2 cellular contexts compared by ENCODE assay signal in genomic region chr5:96260009-96260408, GRCh38.
TF ChIP-seq lines count a peak whose summit lies in the region.

No MANE protein-coding gene starts in this region.

TF ChIP-seq in A549, 52 proteins besides CTCF, POLR2A, EP300 and RAD21:
- TF ChIP-seq HOXB5 (CRISPR knock-in tag; IDR thresholded peaks at IDR 0.05) (no peak), NFE2L2 (conservative IDR thresholded peaks at IDR 0.05; ENCODE audit: low read length) (no peak), JUN (IDR thresholded peaks at IDR 0.05) (no peak), GATA3 (IDR thresholded peaks at IDR 0.05; ENCODE audit: borderline replicate concordance) (no peak), TP53 (CRISPR knock-in tag; IDR thresholded peaks at IDR 0.05) (no peak), CBX8 (IDR thresholded peaks at IDR 0.05) (no peak), EHF (CRISPR knock-in tag; IDR thresholded peaks at IDR 0.05) (no peak), USF2 (IDR thresholded peaks at IDR 0.05) (no peak), PHF8 (IDR thresholded peaks at IDR 0.05; ENCODE audit: borderline replicate concordance, low read depth) (no peak), NPAS2 (CRISPR knock-in tag; IDR thresholded peaks at IDR 0.05; ENCODE audit: borderline replicate concordance) (no peak), RNF2 (IDR thresholded peaks at IDR 0.05; ENCODE audit: borderline replicate concordance, low read depth) (no peak), HOXA7 (CRISPR knock-in tag; IDR thresholded peaks at IDR 0.05) (no peak), ZC3H11A (IDR thresholded peaks at IDR 0.05) (no peak), CBX2 (IDR thresholded peaks at IDR 0.05; ENCODE audit: borderline replicate concordance, low read depth) (no peak), CHD2 (IDR thresholded peaks at IDR 0.05; ENCODE audit: low read length, partially characterized antibody) (no peak), ESRRA (IDR thresholded peaks at IDR 0.05; ENCODE audit: borderline replicate concordance, low read length) (no peak)

TF ChIP-seq in endothelial cell of umbilical vein, 7 proteins besides CTCF, POLR2A, EP300 and RAD21:
- TF ChIP-seq MAX (IDR thresholded peaks at IDR 0.05; ENCODE audit: insufficient read depth, insufficient read length): no peak
- TF ChIP-seq MYC (IDR thresholded peaks at IDR 0.05; ENCODE audit: low read depth, low read length): no peak
- no peak for TF ChIP-seq EZH2 (IDR thresholded peaks at IDR 0.05; ENCODE audit: borderline replicate concordance, low read depth, low read length, severe bottlenecking)
- no peak for TF ChIP-seq GATA2 (IDR thresholded peaks at IDR 0.05; ENCODE audit: insufficient read depth, insufficient read length, low read depth, low read length)
- no peak for TF ChIP-seq POLR2AphosphoS5 (IDR thresholded peaks at IDR 0.05; ENCODE audit: insufficient read depth, low read depth, low read length)
- no peak for TF ChIP-seq FOS (IDR thresholded peaks at IDR 0.05; ENCODE audit: borderline replicate concordance, insufficient read depth, low read length)
- no peak for TF ChIP-seq JUN (IDR thresholded peaks at IDR 0.05; ENCODE audit: borderline replicate concordance, insufficient read depth, insufficient read length, low read depth)
